ENCODE assay signal across 7 cellular contexts in the genomic region with DNA sequence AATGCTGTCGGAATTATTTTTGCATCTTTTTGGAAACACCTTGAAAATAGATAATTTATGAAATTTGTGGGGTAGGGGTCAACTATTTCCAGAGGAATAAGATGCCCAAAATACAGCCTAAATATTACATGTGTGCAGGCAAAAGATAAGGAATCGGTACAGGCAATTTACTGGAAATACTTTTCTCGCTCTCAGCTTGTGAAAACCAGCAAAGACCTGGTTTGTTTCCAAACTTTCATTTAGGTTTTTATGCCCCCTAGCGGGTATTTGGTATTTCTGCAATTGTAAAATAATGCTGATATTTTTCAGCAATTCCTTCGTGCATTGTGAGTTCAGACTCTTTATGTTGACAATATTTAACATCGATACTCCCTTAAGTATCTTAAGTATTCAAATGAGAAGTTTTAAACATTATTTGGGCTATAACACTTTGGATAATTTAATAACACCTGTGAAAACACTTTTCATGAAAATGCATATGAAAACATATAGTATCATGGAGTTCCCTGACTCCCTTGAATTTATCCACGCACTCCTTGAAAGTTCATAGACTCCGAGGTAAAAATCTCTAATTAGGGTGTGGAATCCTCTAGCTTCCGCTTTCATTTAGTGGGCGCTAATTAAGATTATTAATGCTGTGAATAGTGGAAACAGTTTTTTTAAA.
DNase-seq lines count a peak whose midpoint lies in the region; ATAC-seq and TF ChIP-seq lines count a peak whose summit lies in the region.

No MANE protein-coding gene starts in this region.

- ATAC-seq in thoracic aorta (ENCODE audit: insufficient number of reproducible peaks, low FRiP score, low read depth), result no peak
- no peak for ATAC-seq in naive thymus-derived CD8-positive, alpha-beta T cell

- no peaks in the 10 kb centered on the region for H3K36me3 Mint-ChIP-seq in activated T-helper 2 cell treated with anti-CD3 and anti-CD28 coated beads, Interferon-gamma antibody, Interleukin-2, Interleukin-4, amounts not matched to agents 10 μg/mL and 5 μg/mL and 100 μg/mL, durations not matched to agents 14 hours and 24 hours and 36 hours (ENCODE audit: low read depth)
- no peaks in the 10 kb centered on the region for H3K36me3 Mint-ChIP-seq in naive thymus-derived CD8-positive, alpha-beta T cell

- H3K27ac ChIP-seq in thoracic aorta, result no peak overlapping the region

- no peaks in the 10 kb centered on the region for H3K27me3 ChIP-seq in thoracic aorta (replicated peaks; ENCODE audit: insufficient read depth)

- H3K9me3 Mint-ChIP-seq in activated T-helper 2 cell treated with anti-CD3 and anti-CD28 coated beads, Interferon-gamma antibody, Interleukin-2, Interleukin-4, amounts not matched to agents 10 μg/mL and 5 μg/mL and 100 μg/mL, durations not matched to agents 14 hours and 24 hours and 36 hours, result no peaks in the 10 kb centered on the region
- H3K9me3 Mint-ChIP-seq in naive thymus-derived CD8-positive, alpha-beta T cell, result peaks cover 0 to 2% (median 0%) of the 10 kb centered on the region in 9 donors

- TF ChIP-seq CTCF in GM12873 (IDR thresholded peaks at IDR 0.05; ENCODE audit: insufficient read depth, low read depth, low read length, missing control alignments) (peak; percentile 55), NB4 (IDR thresholded peaks at IDR 0.05; ENCODE audit: low read depth, low read length) (peak; percentile 53), thoracic aorta (IDR thresholded peaks at IDR 0.05) (peak; percentile 39)

- peak; percentile 49 for DNase-seq in NB4 (ENCODE audit: low read depth)
- DNase-seq in SKM-1 (lab: John Stamatoyannopoulos, UW; ENCODE audit: unreplicated experiment), result peak; percentile 8
- peak; percentile 41 for DNase-seq in globus pallidus (ENCODE audit: low spot score)
- DNase-seq in thoracic aorta (ENCODE audit: low spot score), result no peak
- no peak for DNase-seq in activated T-helper 2 cell treated with anti-CD3 and anti-CD28 coated beads, Interferon-gamma antibody, Interleukin-2, Interleukin-4, amounts not matched to agents 10 μg/mL and 5 μg/mL and 100 μg/mL, durations not matched to agents 14 hours and 24 hours and 36 hours (ENCODE audit: low spot score)
- DNase-seq in naive thymus-derived CD8-positive, alpha-beta T cell, result no peak

- H3K27ac Mint-ChIP-seq in activated T-helper 2 cell treated with anti-CD3 and anti-CD28 coated beads, Interferon-gamma antibody, Interleukin-2, Interleukin-4, amounts not matched to agents 10 μg/mL and 5 μg/mL and 100 μg/mL, durations not matched to agents 14 hours and 24 hours and 36 hours, result no peak overlapping the region
- H3K27ac Mint-ChIP-seq in naive thymus-derived CD8-positive, alpha-beta T cell, result no peak overlapping the region

- POLR2A ChIA-PET in naive thymus-derived CD8-positive, alpha-beta T cell (lab: Charles Lee), result no interaction called here

- no peaks in the 10 kb centered on the region for H3K27me3 Mint-ChIP-seq in activated T-helper 2 cell treated with anti-CD3 and anti-CD28 coated beads, Interferon-gamma antibody, Interleukin-2, Interleukin-4, amounts not matched to agents 10 μg/mL and 5 μg/mL and 100 μg/mL, durations not matched to agents 14 hours and 24 hours and 36 hours (ENCODE audit: low read depth)
- H3K27me3 Mint-ChIP-seq in naive thymus-derived CD8-positive, alpha-beta T cell, result peaks cover 0 to 10% (median 5%) of the 10 kb centered on the region in 5 donors

- no peaks in the 10 kb centered on the region for H3K4me1 ChIP-seq in thoracic aorta (ENCODE audit: control insufficient read depth in 1 of 2, low read depth in 2 of 2)

- intact Hi-C loops in activated T-helper 2 cell treated with anti-CD3 and anti-CD28 coated beads, Interferon-gamma antibody, Interleukin-2, Interleukin-4, amounts not matched to agents 10 μg/mL and 5 μg/mL and 100 μg/mL, durations not matched to agents 14 hours and 24 hours and 36 hours (cut with micrococcal nuclease), result loop anchor here (10.0 kb wide), 1 partner anchor 791 kb away; no protein-coding TSS in a partner anchor

- H3K4me3 ChIP-seq in NB4 (ENCODE audit: low read depth, low read length) (no peak overlapping the region), thoracic aorta (no peak overlapping the region)

- no peaks in the 10 kb centered on the region for H3K4me1 Mint-ChIP-seq in activated T-helper 2 cell treated with anti-CD3 and anti-CD28 coated beads, Interferon-gamma antibody, Interleukin-2, Interleukin-4, amounts not matched to agents 10 μg/mL and 5 μg/mL and 100 μg/mL, durations not matched to agents 14 hours and 24 hours and 36 hours (ENCODE audit: low read depth)
- H3K4me1 Mint-ChIP-seq in naive thymus-derived CD8-positive, alpha-beta T cell, result peaks cover 0 to 1% (median 0%) of the 10 kb centered on the region in 4 donors

- H3K4me3 Mint-ChIP-seq in activated T-helper 2 cell treated with anti-CD3 and anti-CD28 coated beads, Interferon-gamma antibody, Interleukin-2, Interleukin-4, amounts not matched to agents 10 μg/mL and 5 μg/mL and 100 μg/mL, durations not matched to agents 14 hours and 24 hours and 36 hours (ENCODE audit: low read depth), result no peak overlapping the region
- no peak overlapping the region for H3K4me3 Mint-ChIP-seq in naive thymus-derived CD8-positive, alpha-beta T cell

- no peak for TF ChIP-seq POLR2A in NB4 (IDR thresholded peaks at IDR 0.05; ENCODE audit: extremely low read depth, insufficient read length)

- H3K36me3 ChIP-seq in thoracic aorta, result no peaks in the 10 kb centered on the region

- no peaks in the 10 kb centered on the region for H3K9me3 ChIP-seq in thoracic aorta

Comparison
In these comparisons a context has a peak if more than half of its experiments do, and no peak if none do; other contexts are left out.
1. DNase-seq: peak in NB4 (single experiment), SKM-1 (single experiment) and globus pallidus (single experiment); none in thoracic aorta (single experiment), activated T-helper 2 cell treated with anti-CD3 and anti-CD28 coated beads, Interferon-gamma antibody, Interleukin-2, Interleukin-4, amounts not matched to agents 10 μg/mL and 5 μg/mL and 100 μg/mL, durations not matched to agents 14 hours and 24 hours and 36 hours (single experiment) and naive thymus-derived CD8-positive, alpha-beta T cell (0 of 10).
2. Peak in every context shown above with its lines, with median percentiles within 50 percentile points of each other: CTCF ChIP-seq.